Comparison of ENCODE assay signal across 32 cellular contexts in genomic region chr10:29007370-29007747, GRCh38.
"Had no signal": no experiment of that assay in that cellular context is flagged by ENCODE, and none has a peak within 500 bp of the region (broad histone marks: within the 10 kb centered on the region; RNA-seq: fewer than 3 reads in every experiment).

No MANE protein-coding gene starts in this region.

- H3K4me3 ChIP-seq: colonic mucosa, esophagus squamous epithelium, gastroesophageal sphincter had no signal

- H3K27me3 ChIP-seq: colonic mucosa, gastroesophageal sphincter had no signal

- ATAC-seq: activated CD4-positive, CD25-positive, alpha-beta regulatory T cell treated with anti-CD3 and anti-CD28 coated beads, Interleukin-2, amount 50 U/mL, for 24 hours; activated CD8-positive, alpha-beta memory T cell treated with anti-CD3 and anti-CD28 coated beads, Interleukin-2, amount 10 ng/mL, durations not matched to agents 7 days and 5 days; activated CD8-positive, alpha-beta T cell treated with anti-CD3 and anti-CD28 coated beads, Interleukin-2, amount 10 ng/mL, durations not matched to agents 7 days and 5 days; activated T-cell treated with anti-CD3 and anti-CD28 coated beads, Interleukin-2, amount 50 U/mL, for 72 hours; activated T-helper 17 cell treated with anti-CD3 and anti-CD28 coated beads, Interleukin-2, amount 50 U/mL, for 72 hours; gastroesophageal sphincter; T-helper 17 cell had no signal

- H3K27ac ChIP-seq: colonic mucosa, epithelial cell of prostate, esophagus squamous epithelium, gastroesophageal sphincter, WERI-Rb-1 had no signal

- H3K9me3 Mint-ChIP-seq: activated B cell treated with CpG ODN at 0.5 μM for 24 hours; activated CD4-positive, alpha-beta memory T cell treated with anti-CD3 and anti-CD28 coated beads for 36 hours; activated CD4-positive, alpha-beta T cell treated with anti-CD3 and anti-CD28 coated beads, Interleukin-2, amount 10 ng/mL, durations not matched to agents 24 days and 14 days; activated T-cell treated with anti-CD3 and anti-CD28 coated beads, Interleukin-2, amount 50 U/mL, for 72 hours; activated T-helper 17 cell treated with anti-CD3 and anti-CD28 coated beads, Interleukin-2, amount 50 U/mL, for 72 hours; T-helper 2 cell treated with Interferon-gamma antibody and Interleukin-4, amounts not matched to agents 5 μg/mL and 100 μg/mL, for 36 hours had no signal

- H3K27me3 Mint-ChIP-seq: activated B cell treated with CpG ODN at 0.5 μM for 24 hours; activated CD4-positive, alpha-beta memory T cell treated with anti-CD3 and anti-CD28 coated beads for 36 hours; activated CD4-positive, alpha-beta T cell treated with anti-CD3 and anti-CD28 coated beads, Interleukin-2, amount 10 ng/mL, durations not matched to agents 24 days and 14 days; activated CD8-positive, alpha-beta memory T cell treated with anti-CD3 and anti-CD28 coated beads, Interleukin-2, amount 10 ng/mL, durations not matched to agents 7 days and 5 days had no signal

- DNase-seq: activated B cell treated with CpG ODN at 0.5 μM for 24 hours; activated CD4-positive, alpha-beta memory T cell treated with anti-CD3 and anti-CD28 coated beads for 36 hours; activated CD4-positive, alpha-beta T cell treated with anti-CD3 and anti-CD28 coated beads, Interleukin-2, amount 10 ng/mL, durations not matched to agents 24 days and 14 days; activated CD8-positive, alpha-beta memory T cell treated with anti-CD3 and anti-CD28 coated beads, Interleukin-2, amount 10 ng/mL, durations not matched to agents 7 days and 5 days; activated CD8-positive, alpha-beta memory T cell treated with anti-CD3 and anti-CD28 coated beads, Interleukin-2, amount 50 U/mL, for 48 hours; activated CD8-positive, alpha-beta T cell treated with anti-CD3 and anti-CD28 coated beads, Interleukin-2, amount 10 ng/mL, durations not matched to agents 7 days and 5 days; activated effector memory CD4-positive, alpha-beta T cell treated with Interleukin-2 at 50 U/mL for 16 hours; activated gamma-delta T cell treated with Interleukin-2 at 50 U/mL for 16 hours; activated naive CD4-positive, alpha-beta T cell treated with anti-CD3 and anti-CD28 coated beads, Interleukin-2, amount 50 U/mL, for 16 hours; activated naive CD4-positive, alpha-beta T cell treated with Interleukin-2 at 50 U/mL for 16 hours; activated T-cell treated with anti-CD3 and anti-CD28 coated beads for 4 hours; activated T-cell treated with anti-CD3 and anti-CD28 coated beads, Interleukin-2, amount 50 U/mL, for 24 hours; activated T-cell treated with anti-CD3 and anti-CD28 coated beads, Interleukin-2, amount 50 U/mL, for 72 hours; amniotic stem cell; anterior cingulate cortex; colonic mucosa; effector CD8-positive, alpha-beta T cell; esophagus squamous epithelium; head of caudate nucleus; T-helper 1 cell; T-helper 17 cell; T1000; WERI-Rb-1 had no signal

- H3K36me3 Mint-ChIP-seq: activated CD4-positive, alpha-beta memory T cell treated with anti-CD3 and anti-CD28 coated beads for 36 hours; activated CD8-positive, alpha-beta memory T cell treated with anti-CD3 and anti-CD28 coated beads, Interleukin-2, amount 10 ng/mL, durations not matched to agents 7 days and 5 days; activated naive CD8-positive, alpha-beta T cell had no signal

- H3K4me1 Mint-ChIP-seq: activated B cell treated with CpG ODN at 0.5 μM for 24 hours; activated CD4-positive, alpha-beta T cell treated with anti-CD3 and anti-CD28 coated beads, Interleukin-2, amount 10 ng/mL, durations not matched to agents 24 days and 14 days; activated CD8-positive, alpha-beta memory T cell treated with anti-CD3 and anti-CD28 coated beads, Interleukin-2, amount 10 ng/mL, durations not matched to agents 7 days and 5 days; activated T-helper 17 cell treated with anti-CD3 and anti-CD28 coated beads, Interleukin-2, amount 50 U/mL, for 72 hours; T-helper 17 cell had no signal

- H3K36me3 ChIP-seq: colonic mucosa, esophagus squamous epithelium, gastroesophageal sphincter, WERI-Rb-1 had no signal

- H3K27ac Mint-ChIP-seq: activated B cell treated with CpG ODN at 0.5 μM for 24 hours; activated CD4-positive, alpha-beta memory T cell treated with anti-CD3 and anti-CD28 coated beads for 36 hours; activated CD4-positive, alpha-beta T cell treated with anti-CD3 and anti-CD28 coated beads, Interleukin-2, amount 10 ng/mL, durations not matched to agents 24 days and 14 days; activated CD8-positive, alpha-beta memory T cell treated with anti-CD3 and anti-CD28 coated beads, Interleukin-2, amount 10 ng/mL, durations not matched to agents 7 days and 5 days; activated CD8-positive, alpha-beta T cell treated with anti-CD3 and anti-CD28 coated beads, Interleukin-2, amount 10 ng/mL, durations not matched to agents 7 days and 5 days; activated naive CD8-positive, alpha-beta T cell; activated T-cell treated with anti-CD3 and anti-CD28 coated beads, Interleukin-2, amount 50 U/mL, for 24 hours; activated T-cell treated with anti-CD3 and anti-CD28 coated beads, Interleukin-2, amount 50 U/mL, for 72 hours; activated T-helper 17 cell treated with anti-CD3 and anti-CD28 coated beads, Interleukin-2, amount 50 U/mL, for 72 hours; T-helper 17 cell; T-helper 2 cell treated with Interferon-gamma antibody and Interleukin-4, amounts not matched to agents 5 μg/mL and 100 μg/mL, for 36 hours had no signal

- H3K4me3 Mint-ChIP-seq: activated B cell treated with CpG ODN at 0.5 μM for 24 hours; activated CD4-positive, alpha-beta memory T cell treated with anti-CD3 and anti-CD28 coated beads for 36 hours; activated CD4-positive, alpha-beta T cell treated with anti-CD3 and anti-CD28 coated beads, Interleukin-2, amount 10 ng/mL, durations not matched to agents 24 days and 14 days; activated CD8-positive, alpha-beta memory T cell treated with anti-CD3 and anti-CD28 coated beads, Interleukin-2, amount 10 ng/mL, durations not matched to agents 7 days and 5 days; activated CD8-positive, alpha-beta T cell treated with anti-CD3 and anti-CD28 coated beads, Interleukin-2, amount 10 ng/mL, durations not matched to agents 7 days and 5 days; activated naive CD8-positive, alpha-beta T cell; activated T-cell treated with anti-CD3 and anti-CD28 coated beads, Interleukin-2, amount 50 U/mL, for 24 hours; activated T-cell treated with anti-CD3 and anti-CD28 coated beads, Interleukin-2, amount 50 U/mL, for 72 hours; activated T-helper 17 cell treated with anti-CD3 and anti-CD28 coated beads, Interleukin-2, amount 50 U/mL, for 72 hours; T-helper 17 cell; T-helper 2 cell treated with Interferon-gamma antibody and Interleukin-4, amounts not matched to agents 5 μg/mL and 100 μg/mL, for 36 hours had no signal

- H3K4me1 ChIP-seq: colonic mucosa, esophagus squamous epithelium had no signal

- FAIRE-seq: astrocyte, endometrium, endothelial cell of umbilical vein had no signal

- H3K9me3 ChIP-seq: colonic mucosa, esophagus squamous epithelium, gastroesophageal sphincter had no signal
